Comparison of ENCODE assay signal across 13 cellular contexts in the genomic region with DNA sequence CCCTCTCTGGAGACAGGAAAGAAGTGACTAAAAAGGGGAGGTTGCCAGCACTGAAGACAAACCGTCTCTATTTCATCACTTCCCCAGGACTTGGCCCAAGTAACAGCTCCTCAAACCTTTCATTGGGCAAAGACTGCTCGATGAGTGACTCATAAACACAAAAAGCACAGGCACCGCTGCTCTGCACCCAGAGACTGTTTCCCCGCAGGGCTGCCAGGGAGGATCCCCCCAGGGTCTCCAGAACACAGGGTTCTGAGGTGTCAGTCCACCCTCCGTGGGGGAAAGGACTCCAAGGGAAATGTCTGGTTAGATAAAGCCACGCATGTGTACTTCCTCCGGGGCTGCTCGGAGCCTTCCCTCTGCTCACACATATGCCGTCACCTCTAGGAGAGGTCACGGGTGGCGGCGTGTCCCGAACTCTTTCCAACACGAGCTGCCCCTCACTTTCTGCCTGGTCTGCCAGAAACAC. TPM values are rescaled to one million over a fixed set of nuclear protein-coding genes. Genes with fewer than 3 reads are reported as not detected.
DNase-seq lines count a peak whose midpoint lies in the region; ATAC-seq and TF ChIP-seq lines count a peak whose summit lies in the region.
"Had no signal": no experiment of that assay in that cellular context is flagged by ENCODE, and none has a peak within 500 bp of the region (broad histone marks: within the 10 kb centered on the region; RNA-seq: fewer than 3 reads in every experiment).

No MANE protein-coding gene starts in this region.

- TF ChIP-seq CTCF in left lung (IDR thresholded peaks at IDR 0.05) = no peak
- TF ChIP-seq CTCF in GM10248 (IDR thresholded peaks at IDR 0.05; ENCODE audit: control extremely low read depth, extremely low read depth, low read depth, missing control alignments) = no peak

- H3K27ac ChIP-seq in left lung = peak overlapping the region in 1 of 2 donors; percentile 73
- H3K27ac ChIP-seq: SJCRH30 had no signal

- H3K36me3 ChIP-seq in left lung = no peaks in the 10 kb centered on the region
- H3K36me3 ChIP-seq: SJCRH30 had no signal

- no peaks in the 10 kb centered on the region for H3K9me3 ChIP-seq in left lung
- H3K9me3 ChIP-seq: SJCRH30 had no signal

- peak; percentile 72 for DNase-seq in AG20443 (ENCODE audit: low spot score)
- peak; percentile 70 for DNase-seq in HT1080 (ENCODE audit: low read depth)
- peak; percentile 21 for DNase-seq in SKM-1 (lab: John Stamatoyannopoulos, UW; ENCODE audit: unreplicated experiment)
- DNase-seq in left lung = peak; percentile 34 to 78
- DNase-seq in GM10248 (ENCODE audit: extremely low spot score) = no peak
- DNase-seq in NCI-H2029 (lab: John Stamatoyannopoulos, UW) = no peak
- DNase-seq in central memory CD4-positive, alpha-beta T cell = no peak
- DNase-seq: caudate nucleus, hippocampal formation, NCI-H69, SJCRH30 had no signal

- POLR2A ChIA-PET in GM10248 (lab: Yijun Ruan, JAX) = no interaction called here

- peaks cover 0 to 84% of the 10 kb centered on the region in 2 donors for H3K27me3 ChIP-seq in left lung

- H3K4me1 ChIP-seq in left lung = peaks cover 0 to 29% of the 10 kb centered on the region in 2 donors

- CTCF ChIA-PET in GM10248 (lab: Yijun Ruan, JAX) = interaction anchor here (0.9 to 4.3 kb wide), 7 partner anchors 13 to 443 kb away, joined by 3 to 22 read pairs (median 3); no protein-coding TSS in a partner anchor

- peak; percentile 32 for ATAC-seq in left lung
- no peak for ATAC-seq in HG03097 (IDR thresholded peaks at IDR 0.05; ENCODE audit: low FRiP score, unreplicated experiment)
- ATAC-seq: activated naive CD4-positive, alpha-beta T cell treated with anti-CD3 and anti-CD28 coated beads, Interleukin-2, amount 50 U/mL, for 72 hours had no signal

- no peak overlapping the region for H3K4me3 ChIP-seq in left lung
- H3K4me3 ChIP-seq: SJCRH30 had no signal

- intact Hi-C loops in left lung (cut with DNase I) = no loop called here

RNA-seq across cellular contexts. Expression of gene INSIG1, which starts 59.9 kb away (rescaled TPM):
- 149 and 168 TPM in 2 replicates for total RNA-seq in HT1080 (2014; rRNA removed; shearing (Covaris generic))
- polyA plus RNA-seq in HT1080 (2015; cell fraction: cytosol; rRNA removed) = 89.3 and 96.8 TPM in 2 replicates
- 61.8 and 61.9 TPM in 2 replicates for polyA plus RNA-seq in HT1080 (2015; cell fraction: nucleus; rRNA removed)
- 100 to 1,000 TPM in 1 of 2 donors, 10 to 100 TPM in 1; 64.9 to 170 TPM for total RNA-seq in left lung

Comparison
In these comparisons a context has a peak if more than half of its experiments do, and no peak if none do; other contexts are left out.
1. DNase-seq: peak in AG20443 (single experiment), HT1080 (single experiment), SKM-1 (single experiment) and left lung (2 of 2); none in GM10248 (single experiment), NCI-H2029 (single experiment) and central memory CD4-positive, alpha-beta T cell (single experiment).